In genomic region chr20:32207211-32207625, GRCh38 we compare ENCODE assay signal across 8 cellular contexts. TPM values are rescaled to one million over a fixed set of nuclear protein-coding genes. Genes with fewer than 3 reads are reported as not detected.
A peak's percentile ranks its signal among the peaks of the same experiment; 100 is the strongest.
DNase-seq lines count a peak whose midpoint lies in the region; ATAC-seq and TF ChIP-seq lines count a peak whose summit lies in the region.

No MANE protein-coding gene starts in this region.

- H3K79me1 ChIP-seq in IMR-90 (ENCODE audit: low read depth in 1 of 2, low read length in 2 of 2), result peaks cover 68 to 85% of the 10 kb centered on the region in 2 experiments

- no peak overlapping the region; the same call in 1 of the 2 replicates for H3K18ac ChIP-seq in IMR-90 (ENCODE audit: low read depth, low read length)

- peak overlapping the region; percentile 61; the same call in 1 of the 2 replicates for H2AK5ac ChIP-seq in IMR-90 (ENCODE audit: low read depth, low read length)

- peak overlapping the region; percentile 94 for H3K9ac ChIP-seq in IMR-90 (ENCODE audit: low read depth, low read length)

- in situ Hi-C loops in IMR-90 (cut with MboI; ENCODE audit: low sequenced_read_pairs), result no loop called here

- H3K14ac ChIP-seq in IMR-90 (replicated peaks; ENCODE audit: low read depth, low read length), result peak overlapping the region; percentile 48

- dilution Hi-C loops in IMR-90 (cut with HindIII; ENCODE audit: low sequenced_read_pairs, unreplicated experiment), result no loop called here

- H4K91ac ChIP-seq in IMR-90 (ENCODE audit: insufficient read depth, low read depth, low read length), result peak overlapping the region; percentile 51

- peak overlapping the region; percentile 30; the same call in 1 of the 2 replicates for H4K5ac ChIP-seq in IMR-90 (ENCODE audit: low read depth, low read length)

- peaks cover 19% of the 10 kb centered on the region for H3K9me1 ChIP-seq in IMR-90 (ENCODE audit: insufficient read depth, low read length)

- POLR2A ChIA-PET in IMR-90 (lab: Charles Lee; ENCODE audit: unreplicated experiment), result no interaction called here

- H3K23ac ChIP-seq in IMR-90 (ENCODE audit: low read depth, low read length), result peak overlapping the region; percentile 53

- H3K36me3 ChIP-seq in IMR-90 (ENCODE audit: control insufficient read depth, insufficient read depth, low read length) (peaks cover 16% of the 10 kb centered on the region), breast epithelium (no peaks in the 10 kb centered on the region), mucosa of descending colon (ENCODE audit: low read depth) (peaks cover under 1% of the 10 kb centered on the region), aorta (ENCODE audit: control insufficient read depth in 1 of 2, insufficient read depth in 2 of 2, low read length in 1 of 2) (peaks cover 0 to 4% of the 10 kb centered on the region in 2 donors)

- peak overlapping the region; percentile 95 for H3K4me2 ChIP-seq in IMR-90 (ENCODE audit: low read depth, low read length)

- TF ChIP-seq RAD21 in IMR-90 (IDR thresholded peaks at IDR 0.05; ENCODE audit: low read length), result no peak

- peak overlapping the region; percentile 84 for H3K4ac ChIP-seq in IMR-90 (ENCODE audit: low read depth, low read length)

- H3K4me1 ChIP-seq in IMR-90 (ENCODE audit: control insufficient read depth, insufficient read depth, low read length), result peaks cover 15% of the 10 kb centered on the region
- H3K4me1 ChIP-seq in breast epithelium, result peaks cover 8 to 43% of the 10 kb centered on the region in 2 donors
- H3K4me1 ChIP-seq in mucosa of descending colon (ENCODE audit: low read depth), result peaks cover 64% of the 10 kb centered on the region
- peaks cover 0 to 3% of the 10 kb centered on the region in 2 donors for H3K4me1 ChIP-seq in aorta (ENCODE audit: control insufficient read depth in 1 of 2, insufficient read depth in 2 of 2, low read length in 2 of 2)

- H3K9me3 ChIP-seq in IMR-90 (ENCODE audit: control insufficient read depth, insufficient read depth, low read length), result no peaks in the 10 kb centered on the region
- H3K9me3 ChIP-seq in breast epithelium, result no peaks in the 10 kb centered on the region
- H3K9me3 ChIP-seq in mucosa of descending colon, result no peaks in the 10 kb centered on the region
- no peaks in the 10 kb centered on the region for H3K9me3 ChIP-seq in aorta (ENCODE audit: control insufficient read depth, low read length)

- no peak overlapping the region for H2BK15ac ChIP-seq in IMR-90 (ENCODE audit: low read depth, low read length)

- intact Hi-C loops in IMR-90 (cut with micrococcal nuclease) (loop anchor here (5.0 kb wide), 1 partner anchor 385 kb away; no protein-coding TSS in a partner anchor), breast epithelium (cut with DNase I; ENCODE audit: low total_unique reads) (no loop called here), mucosa of descending colon (cut with DNase I, micrococcal nuclease) (no loop called here), aorta (cut with DNase I) (loop anchor here in 1 of 2 donors (10.0 kb wide), 2 partner anchors 148 to 278 kb away; partner anchors contain the start of gene ASXL1)

- BruUV-seq in IMR-90 (replicated peaks; lab: Mats Ljungman, UMichigan), result no TSS peak

- H3K27ac ChIP-seq in IMR-90 (ENCODE audit: insufficient read depth, low read length) (peak overlapping the region; percentile 65), breast epithelium (peak overlapping the region; percentile 97 to 99), aorta (ENCODE audit: low read depth in 1 of 2, low read length in 2 of 2) (peak overlapping the region in 1 of 2 donors; percentile 26)

- H2BK20ac ChIP-seq in IMR-90 (ENCODE audit: low read depth, low read length), result no peak overlapping the region

- TF ChIP-seq POLR2A in IMR-90 (IDR thresholded peaks at IDR 0.05; ENCODE audit: low read depth, low read length) (no peak), breast epithelium (IDR thresholded peaks at IDR 0.05) (no peak)

- 0% methylated on average over 25 of the region's 34 CpGs; no CpG with 5 or more reads in 1 of the 2 experiments for WGBS in IMR-90 (ENCODE audit: extremely low coverage in 2 of 2, insufficient read length in 1 of 2), 2 experiments
- 1% methylated on average over 26 to 34 of the region's 34 CpGs for WGBS in aorta, 2 donors

- peak overlapping the region; percentile 66 for H3K56ac ChIP-seq in IMR-90 (ENCODE audit: extremely low read depth, insufficient read depth, low read length)

- H3K27me3 ChIP-seq in IMR-90 (ENCODE audit: control insufficient read depth, insufficient read depth, low read length) (no peaks in the 10 kb centered on the region), breast epithelium (no peaks in the 10 kb centered on the region), aorta (ENCODE audit: control insufficient read depth in 1 of 2, insufficient read depth in 2 of 2, low read length in 1 of 2) (no peaks in the 10 kb centered on the region)

- CTCF ChIA-PET in IMR-90 (lab: Yijun Ruan, JAX), result no interaction called here

- peak overlapping the region; percentile 30 for H2BK5ac ChIP-seq in IMR-90 (ENCODE audit: low read depth, low read length, poor library complexity, severe bottlenecking)

- peak overlapping the region; percentile 93 for H3K4me3 ChIP-seq in IMR-90 (ENCODE audit: insufficient read depth, low read depth, low read length)
- H3K4me3 ChIP-seq in breast epithelium, result peak overlapping the region; percentile 91 to 100 (median 99)
- peak overlapping the region; percentile 99 for H3K4me3 ChIP-seq in mucosa of descending colon
- H3K4me3 ChIP-seq in aorta (ENCODE audit: low read length in 2 of 2), result peak overlapping the region; percentile 88 to 95

- H4K20me1 ChIP-seq in IMR-90 (ENCODE audit: insufficient read depth, low read length), result peaks cover 37% of the 10 kb centered on the region

- TF ChIP-seq CTCF in IMR-90 (conservative IDR thresholded peaks at IDR 0.05; ENCODE audit: low read depth, low read length) (no peak), breast epithelium (IDR thresholded peaks at IDR 0.05) (no peak), mucosa of descending colon (IDR thresholded peaks at IDR 0.05) (no peak)

- no peak overlapping the region for H2BK120ac ChIP-seq in IMR-90 (ENCODE audit: low read depth, low read length)

- ATAC-seq in GM19351 (IDR thresholded peaks at IDR 0.05; ENCODE audit: unreplicated experiment), result peak; percentile 25
- ATAC-seq in IMR-90 (ENCODE audit: low read depth), result peak; percentile 2
- ATAC-seq in mucosa of descending colon, result peak; percentile 11
- no peak for ATAC-seq in aorta (ENCODE audit: low FRiP score)

- H2AFZ ChIP-seq in IMR-90 (replicated peaks; ENCODE audit: low read length, poor library complexity), result peak overlapping the region; percentile 90

- H2AK9ac ChIP-seq in IMR-90 (replicated peaks; ENCODE audit: low read depth, low read length, poor library complexity), result peak overlapping the region; percentile 97

- H4K8ac ChIP-seq in IMR-90 (ENCODE audit: low read depth in 2 of 2, low read length in 2 of 2), result peak overlapping the region; percentile 76 to 81; a peak in 3 of 4 replicates

- DNase-seq in AG08396 (ENCODE audit: low spot score) (peak; percentile 36), IMR-90 (no peak), breast epithelium (ENCODE audit: low spot score in 2 of 2) (no peak), mucosa of descending colon (peak in 1 of 3 donors; percentile 50), aorta (no peak), NCI-H446 (lab: John Stamatoyannopoulos, UW) (no peak), 8988T (no peak)

TF ChIP-seq in IMR-90, 13 proteins besides CTCF, POLR2A, EP300 and RAD21 (continues in another document):
- TF ChIP-seq CHD1 (IDR thresholded peaks at IDR 0.05; ENCODE audit: low read depth, low read length), result no peak
- no peak for TF ChIP-seq FOS (IDR thresholded peaks at IDR 0.05; ENCODE audit: low read depth, low read length)
- no peak for TF ChIP-seq SMC3 (IDR thresholded peaks at IDR 0.05; ENCODE audit: low read depth, low read length)
- TF ChIP-seq CEBPB (IDR thresholded peaks at IDR 0.05; ENCODE audit: low read depth, low read length), result no peak
- TF ChIP-seq NFE2L2 (IDR thresholded peaks at IDR 0.05; ENCODE audit: low read depth, low read length), result no peak
- no peak for TF ChIP-seq RCOR1 (IDR thresholded peaks at IDR 0.05; ENCODE audit: insufficient replicate concordance, low read length)
- TF ChIP-seq MAZ (IDR thresholded peaks at IDR 0.05; ENCODE audit: borderline replicate concordance, low read depth, low read length), result no peak
- TF ChIP-seq RFX5 (IDR thresholded peaks at IDR 0.05; ENCODE audit: low read depth, low read length), result no peak
- no peak for TF ChIP-seq ELK1 (IDR thresholded peaks at IDR 0.05; ENCODE audit: borderline replicate concordance, low read depth, low read length)
- no peak for TF ChIP-seq MAFK (IDR thresholded peaks at IDR 0.05; ENCODE audit: low read depth, low read length)

RNA-seq across cellular contexts. Expression of gene PLAGL2, which starts 0.3 kb away (rescaled TPM):
- 2.9 and 3.1 TPM in 2 replicates for total RNA-seq in IMR-90 (2012; rRNA removed)
- polyA plus RNA-seq in IMR-90 (2012; rRNA removed), result 7.5 and 7.7 TPM in 2 replicates
- polyA plus RNA-seq in IMR-90 (2012; cell fraction: cytosol; rRNA removed), result 3.8 and 4.2 TPM in 2 replicates
- 6.0 and 7.6 TPM in 2 replicates for polyA plus RNA-seq in IMR-90 (2012; cell fraction: nucleus; rRNA removed; ENCODE audit: low replicate concordance)
- 1 to 10 TPM; 2.9 to 7.6 (median 4.3) TPM for total RNA-seq in breast epithelium
- 10 to 100 TPM; 12.9 to 21.9 (median 16.5) TPM for total RNA-seq in mucosa of descending colon
- 1 to 10 TPM; 8.2 to 9.8 TPM for total RNA-seq in aorta
- polyA plus RNA-seq in aorta, result 1 to 10 TPM; 1.8 to 2.3 TPM

RNA-seq across cellular contexts. Expression of gene POFUT1, which starts 0.5 kb away (rescaled TPM):
- total RNA-seq in IMR-90 (2012; rRNA removed) (23.1 and 25.5 TPM in 2 replicates), breast epithelium (10 to 100 TPM; 29.5 to 38.7 (median 34.2) TPM), mucosa of descending colon (10 to 100 TPM; 35.5 to 48.5 (median 44.8) TPM), aorta (10 to 100 TPM; 29.8 to 35.2 TPM)
- polyA plus RNA-seq in IMR-90 (2012; rRNA removed) (35.4 and 41.1 TPM in 2 replicates), aorta (10 to 100 TPM; 10.6 to 16.5 TPM)
- polyA plus RNA-seq in IMR-90 (2012; cell fraction: cytosol; rRNA removed), result 25.5 and 26.9 TPM in 2 replicates
- 17.8 and 18.6 TPM in 2 replicates for polyA plus RNA-seq in IMR-90 (2012; cell fraction: nucleus; rRNA removed; ENCODE audit: low replicate concordance)
